Comparison of ENCODE assay signal across 1 cellular context in the genomic region with DNA sequence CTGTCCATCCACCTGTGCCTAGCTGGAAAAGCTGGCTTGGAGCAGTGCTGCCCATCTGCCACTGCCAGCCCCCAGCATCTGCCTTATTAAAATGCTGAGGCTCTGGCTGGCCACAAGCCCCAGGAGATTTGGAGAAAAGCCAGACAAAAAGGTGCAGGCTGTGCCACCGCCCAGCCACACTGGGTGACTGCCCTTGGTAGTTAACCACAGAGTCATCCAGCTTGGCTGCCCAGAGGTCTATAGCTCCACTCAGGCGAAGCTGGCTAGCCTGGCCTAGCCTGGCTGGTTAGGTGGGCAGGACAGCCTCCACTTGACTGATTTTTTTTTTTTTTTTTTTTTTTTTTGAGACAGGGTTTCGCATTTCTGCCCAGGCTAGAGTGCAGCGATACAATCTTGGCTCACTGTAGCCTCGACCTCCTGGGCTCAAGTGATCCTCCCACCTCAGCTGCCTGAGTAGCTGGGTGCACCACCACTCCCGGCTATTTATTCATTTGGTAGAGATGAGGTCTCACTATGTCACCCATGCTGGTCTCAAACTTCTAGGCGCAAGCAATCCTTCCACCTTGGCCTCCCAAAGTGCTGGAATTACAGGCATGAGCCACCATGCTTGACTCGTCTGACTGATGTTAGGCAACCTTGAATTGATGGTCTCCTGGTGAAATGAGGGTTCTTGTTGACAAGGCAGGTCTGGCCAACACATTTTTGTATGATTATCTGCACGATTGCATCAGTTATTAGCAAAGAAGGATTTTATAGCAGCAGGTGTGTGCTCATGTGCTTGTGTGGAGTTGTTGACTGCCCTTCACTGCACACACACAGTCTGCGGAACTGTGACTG.
TF ChIP-seq lines count a peak whose summit lies in the region.

No MANE protein-coding gene starts in this region.

TF ChIP-seq in GM12878, 131 proteins besides CTCF, POLR2A, EP300 and RAD21 (continued from another document):
- 0 out of 2 replicates have a peak, but pooled peaks have one; percentile 13 for TF ChIP-seq EED (IDR thresholded peaks at IDR 0.05; ENCODE audit: low read depth)
- no peak for TF ChIP-seq JUNB (IDR thresholded peaks at IDR 0.05)
- TF ChIP-seq SUPT20H (IDR thresholded peaks at IDR 0.05; ENCODE audit: borderline replicate concordance, control insufficient read depth, low read depth, low read length) = no peak
- TF ChIP-seq, protein P1, sequence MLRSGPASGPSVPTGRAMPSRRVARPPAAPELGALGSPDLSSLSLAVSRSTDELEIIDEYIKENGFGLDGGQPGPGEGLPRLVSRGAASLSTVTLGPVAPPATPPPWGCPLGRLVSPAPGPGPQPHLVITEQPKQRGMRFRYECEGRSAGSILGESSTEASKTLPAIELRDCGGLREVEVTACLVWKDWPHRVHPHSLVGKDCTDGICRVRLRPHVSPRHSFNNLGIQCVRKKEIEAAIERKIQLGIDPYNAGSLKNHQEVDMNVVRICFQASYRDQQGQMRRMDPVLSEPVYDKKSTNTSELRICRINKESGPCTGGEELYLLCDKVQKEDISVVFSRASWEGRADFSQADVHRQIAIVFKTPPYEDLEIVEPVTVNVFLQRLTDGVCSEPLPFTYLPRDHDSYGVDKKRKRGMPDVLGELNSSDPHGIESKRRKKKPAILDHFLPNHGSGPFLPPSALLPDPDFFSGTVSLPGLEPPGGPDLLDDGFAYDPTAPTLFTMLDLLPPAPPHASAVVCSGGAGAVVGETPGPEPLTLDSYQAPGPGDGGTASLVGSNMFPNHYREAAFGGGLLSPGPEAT (IDR thresholded peaks at IDR 0.05; ENCODE audit: low read depth) = no peak
- TF ChIP-seq CEBPB (IDR thresholded peaks at IDR 0.05; ENCODE audit: borderline replicate concordance in 1 of 2, low read depth in 2 of 2, low read length in 2 of 2) = no peak
- TF ChIP-seq, protein P2, sequence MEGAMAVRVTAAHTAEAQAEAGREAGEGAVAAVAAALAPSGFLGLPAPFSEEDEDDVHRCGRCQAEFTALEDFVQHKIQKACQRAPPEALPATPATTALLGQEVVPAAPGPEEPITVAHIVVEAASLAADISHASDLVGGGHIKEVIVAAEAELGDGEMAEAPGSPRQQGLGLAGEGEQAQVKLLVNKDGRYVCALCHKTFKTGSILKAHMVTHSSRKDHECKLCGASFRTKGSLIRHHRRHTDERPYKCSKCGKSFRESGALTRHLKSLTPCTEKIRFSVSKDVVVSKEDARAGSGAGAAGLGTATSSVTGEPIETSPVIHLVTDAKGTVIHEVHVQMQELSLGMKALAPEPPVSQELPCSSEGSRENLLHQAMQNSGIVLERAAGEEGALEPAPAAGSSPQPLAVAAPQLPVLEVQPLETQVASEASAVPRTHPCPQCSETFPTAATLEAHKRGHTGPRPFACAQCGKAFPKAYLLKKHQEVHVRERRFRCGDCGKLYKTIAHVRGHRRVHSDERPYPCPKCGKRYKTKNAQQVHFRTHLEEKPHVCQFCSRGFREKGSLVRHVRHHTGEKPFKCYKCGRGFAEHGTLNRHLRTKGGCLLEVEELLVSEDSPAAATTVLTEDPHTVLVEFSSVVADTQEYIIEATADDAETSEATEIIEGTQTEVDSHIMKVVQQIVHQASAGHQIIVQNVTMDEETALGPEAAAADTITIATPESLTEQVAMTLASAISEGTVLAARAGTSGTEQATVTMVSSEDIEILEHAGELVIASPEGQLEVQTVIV (IDR thresholded peaks at IDR 0.05; ENCODE audit: borderline replicate concordance, partially characterized antibody) = no peak
- no peak for TF ChIP-seq PML (IDR thresholded peaks at IDR 0.05; ENCODE audit: low read length)
- TF ChIP-seq IKZF1 (conservative IDR thresholded peaks at IDR 0.05) = peak; percentile 40; the same call in 1 of the 2 replicates
- 0 out of 4 replicates have a peak, but pooled peaks of 1 of the 2 experiments have one; percentile 7 for TF ChIP-seq BHLHE40 (IDR thresholded peaks at IDR 0.05; ENCODE audit: borderline replicate concordance in 1 of 2, low read depth in 2 of 2, low read length in 1 of 2)
- no peak for TF ChIP-seq ZNF24 (IDR thresholded peaks at IDR 0.05)
- TF ChIP-seq, protein P3, sequence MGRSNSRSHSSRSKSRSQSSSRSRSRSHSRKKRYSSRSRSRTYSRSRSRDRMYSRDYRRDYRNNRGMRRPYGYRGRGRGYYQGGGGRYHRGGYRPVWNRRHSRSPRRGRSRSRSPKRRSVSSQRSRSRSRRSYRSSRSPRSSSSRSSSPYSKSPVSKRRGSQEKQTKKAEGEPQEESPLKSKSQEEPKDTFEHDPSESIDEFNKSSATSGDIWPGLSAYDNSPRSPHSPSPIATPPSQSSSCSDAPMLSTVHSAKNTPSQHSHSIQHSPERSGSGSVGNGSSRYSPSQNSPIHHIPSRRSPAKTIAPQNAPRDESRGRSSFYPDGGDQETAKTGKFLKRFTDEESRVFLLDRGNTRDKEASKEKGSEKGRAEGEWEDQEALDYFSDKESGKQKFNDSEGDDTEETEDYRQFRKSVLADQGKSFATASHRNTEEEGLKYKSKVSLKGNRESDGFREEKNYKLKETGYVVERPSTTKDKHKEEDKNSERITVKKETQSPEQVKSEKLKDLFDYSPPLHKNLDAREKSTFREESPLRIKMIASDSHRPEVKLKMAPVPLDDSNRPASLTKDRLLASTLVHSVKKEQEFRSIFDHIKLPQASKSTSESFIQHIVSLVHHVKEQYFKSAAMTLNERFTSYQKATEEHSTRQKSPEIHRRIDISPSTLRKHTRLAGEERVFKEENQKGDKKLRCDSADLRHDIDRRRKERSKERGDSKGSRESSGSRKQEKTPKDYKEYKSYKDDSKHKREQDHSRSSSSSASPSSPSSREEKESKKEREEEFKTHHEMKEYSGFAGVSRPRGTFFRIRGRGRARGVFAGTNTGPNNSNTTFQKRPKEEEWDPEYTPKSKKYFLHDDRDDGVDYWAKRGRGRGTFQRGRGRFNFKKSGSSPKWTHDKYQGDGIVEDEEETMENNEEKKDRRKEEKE (IDR thresholded peaks at IDR 0.05) = no peak
- TF ChIP-seq, protein P4, sequence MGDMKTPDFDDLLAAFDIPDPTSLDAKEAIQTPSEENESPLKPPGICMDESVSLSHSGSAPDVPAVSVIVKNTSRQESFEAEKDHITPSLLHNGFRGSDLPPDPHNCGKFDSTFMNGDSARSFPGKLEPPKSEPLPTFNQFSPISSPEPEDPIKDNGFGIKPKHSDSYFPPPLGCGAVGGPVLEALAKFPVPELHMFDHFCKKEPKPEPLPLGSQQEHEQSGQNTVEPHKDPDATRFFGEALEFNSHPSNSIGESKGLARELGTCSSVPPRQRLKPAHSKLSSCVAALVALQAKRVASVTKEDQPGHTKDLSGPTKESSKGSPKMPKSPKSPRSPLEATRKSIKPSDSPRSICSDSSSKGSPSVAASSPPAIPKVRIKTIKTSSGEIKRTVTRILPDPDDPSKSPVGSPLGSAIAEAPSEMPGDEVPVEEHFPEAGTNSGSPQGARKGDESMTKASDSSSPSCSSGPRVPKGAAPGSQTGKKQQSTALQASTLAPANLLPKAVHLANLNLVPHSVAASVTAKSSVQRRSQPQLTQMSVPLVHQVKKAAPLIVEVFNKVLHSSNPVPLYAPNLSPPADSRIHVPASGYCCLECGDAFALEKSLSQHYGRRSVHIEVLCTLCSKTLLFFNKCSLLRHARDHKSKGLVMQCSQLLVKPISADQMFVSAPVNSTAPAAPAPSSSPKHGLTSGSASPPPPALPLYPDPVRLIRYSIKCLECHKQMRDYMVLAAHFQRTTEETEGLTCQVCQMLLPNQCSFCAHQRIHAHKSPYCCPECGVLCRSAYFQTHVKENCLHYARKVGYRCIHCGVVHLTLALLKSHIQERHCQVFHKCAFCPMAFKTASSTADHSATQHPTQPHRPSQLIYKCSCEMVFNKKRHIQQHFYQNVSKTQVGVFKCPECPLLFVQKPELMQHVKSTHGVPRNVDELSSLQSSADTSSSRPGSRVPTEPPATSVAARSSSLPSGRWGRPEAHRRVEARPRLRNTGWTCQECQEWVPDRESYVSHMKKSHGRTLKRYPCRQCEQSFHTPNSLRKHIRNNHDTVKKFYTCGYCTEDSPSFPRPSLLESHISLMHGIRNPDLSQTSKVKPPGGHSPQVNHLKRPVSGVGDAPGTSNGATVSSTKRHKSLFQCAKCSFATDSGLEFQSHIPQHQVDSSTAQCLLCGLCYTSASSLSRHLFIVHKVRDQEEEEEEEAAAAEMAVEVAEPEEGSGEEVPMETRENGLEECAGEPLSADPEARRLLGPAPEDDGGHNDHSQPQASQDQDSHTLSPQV (IDR thresholded peaks at IDR 0.05) = no peak
- TF ChIP-seq SRF (IDR thresholded peaks at IDR 0.05; ENCODE audit: low read depth in 2 of 2, low read length in 2 of 2) = 0 out of 4 replicates have a peak, but pooled peaks of 1 of the 2 experiments have one; percentile 22
- peak; percentile 63; the same call in 1 of the 2 replicates for TF ChIP-seq RUNX3 (IDR thresholded peaks at IDR 0.05; ENCODE audit: low read length)
- no peak for TF ChIP-seq RB1 (IDR thresholded peaks at IDR 0.05; ENCODE audit: borderline replicate concordance)
- 0 out of 2 replicates have a peak, but pooled peaks have one; percentile 18 for TF ChIP-seq PAX5 (IDR thresholded peaks at IDR 0.05; ENCODE audit: borderline replicate concordance, low read depth, low read length)
- peak; percentile 16; the same call in 1 of the 2 replicates for TF ChIP-seq HDGF (IDR thresholded peaks at IDR 0.05)
